24 cellular contexts compared by ENCODE assay signal in the genomic region with DNA sequence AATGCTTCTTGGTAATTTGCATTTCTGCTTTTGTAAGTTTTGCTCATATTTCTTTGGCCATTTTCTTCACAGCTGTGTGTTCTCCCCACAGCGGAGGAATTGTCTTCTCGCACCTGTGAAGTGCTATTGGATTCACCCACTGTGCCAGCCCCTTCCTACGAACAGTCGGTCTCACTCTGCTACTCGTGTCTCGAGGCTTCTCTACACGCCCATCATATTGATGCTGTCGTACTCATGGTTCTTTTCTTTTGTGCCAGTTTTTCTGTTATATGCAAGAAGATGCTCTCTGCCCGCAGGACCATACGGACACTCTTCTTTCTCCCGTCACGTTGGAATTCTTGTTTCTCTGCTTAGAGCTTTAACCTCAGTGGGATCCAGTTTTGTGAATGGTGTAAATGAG.
DNase-seq lines count a peak whose midpoint lies in the region; ATAC-seq and TF ChIP-seq lines count a peak whose summit lies in the region.
"Had no signal": no experiment of that assay in that cellular context is flagged by ENCODE, and none has a peak within 500 bp of the region (broad histone marks: within the 10 kb centered on the region; RNA-seq: fewer than 3 reads in every experiment).

No MANE protein-coding gene starts in this region.

- no peaks in the 10 kb centered on the region for H3K36me3 Mint-ChIP-seq in CD4-positive, CD25-positive, alpha-beta regulatory T cell
- peaks cover 8% of the 10 kb centered on the region for H3K36me3 Mint-ChIP-seq in activated naive CD8-positive, alpha-beta T cell treated with anti-CD3 and anti-CD28 coated beads, Interleukin-2, amount 10 ng/mL, durations not matched to agents 7 days and 5 days
- H3K36me3 Mint-ChIP-seq in activated T-helper 1 cell treated with anti-CD3 and anti-CD28 coated beads, Interleukin-12 subunit alpha, Interleukin-12 subunit beta, Interleukin-2, Interleukin-4 antibody, amounts not matched to agents 30 ng/mL and 10 ng/mL and 1 ng/mL, durations not matched to agents 14 hours and 24 hours and 36 hours (ENCODE audit: low read depth) = no peaks in the 10 kb centered on the region
- H3K36me3 Mint-ChIP-seq: CD8-positive, alpha-beta T cell had no signal

- peak; percentile 18 for DNase-seq in activated CD4-positive, CD25-positive, alpha-beta regulatory T cell treated with anti-CD3 and anti-CD28 coated beads, Interleukin-2, amount 50 U/mL, for 72 hours
- DNase-seq in CD4-positive, CD25-positive, alpha-beta regulatory T cell = no peak
- DNase-seq in activated naive CD8-positive, alpha-beta T cell treated with anti-CD3 and anti-CD28 coated beads, Interleukin-2, amount 10 ng/mL, durations not matched to agents 7 days and 5 days = no peak
- DNase-seq in osteoblast (ENCODE audit: insufficient read length, low spot score, missing footprints) (peak; percentile 64), RWPE1 (ENCODE audit: low spot score) (no peak)
- no peak for DNase-seq in activated T-helper 1 cell treated with anti-CD3 and anti-CD28 coated beads, Interleukin-12 subunit alpha, Interleukin-12 subunit beta, Interleukin-2, Interleukin-4 antibody, amounts not matched to agents 30 ng/mL and 10 ng/mL and 1 ng/mL, durations not matched to agents 14 hours and 24 hours and 36 hours (ENCODE audit: low spot score)
- DNase-seq: activated CD4-positive, alpha-beta T cell treated with anti-CD3 and anti-CD28 coated beads for 4 hours; activated gamma-delta T cell; cortex of kidney; GM23248; NCI-H2029 treated with DMSO at 0.1 percent for 48 hours; NCI-H524 treated with DMSO at 0.1 percent for 48 hours; SHP77; T-helper 9 cell had no signal

- H3K27ac Mint-ChIP-seq in CD4-positive, CD25-positive, alpha-beta regulatory T cell = peak overlapping the region; percentile 25 to 99 (median 68)
- H3K27ac Mint-ChIP-seq in activated naive CD8-positive, alpha-beta T cell treated with anti-CD3 and anti-CD28 coated beads, Interleukin-2, amount 10 ng/mL, durations not matched to agents 7 days and 5 days = peak overlapping the region; percentile 98
- no peak overlapping the region for H3K27ac Mint-ChIP-seq in activated T-helper 1 cell treated with anti-CD3 and anti-CD28 coated beads, Interleukin-12 subunit alpha, Interleukin-12 subunit beta, Interleukin-2, Interleukin-4 antibody, amounts not matched to agents 30 ng/mL and 10 ng/mL and 1 ng/mL, durations not matched to agents 14 hours and 24 hours and 36 hours

- no peaks in the 10 kb centered on the region for H3K9me3 ChIP-seq in CD4-positive, CD25-positive, alpha-beta regulatory T cell (ENCODE audit: control insufficient read depth in 2 of 2, low read length in 2 of 2)
- H3K9me3 ChIP-seq in osteoblast (ENCODE audit: low read depth, low read length) = no peaks in the 10 kb centered on the region
- H3K9me3 ChIP-seq: gastrocnemius medialis, mucosa of descending colon, upper lobe of left lung had no signal

- H3K4me1 Mint-ChIP-seq in CD4-positive, CD25-positive, alpha-beta regulatory T cell = peaks cover 8 to 32% (median 16%) of the 10 kb centered on the region in 4 donors
- H3K4me1 Mint-ChIP-seq in activated naive CD8-positive, alpha-beta T cell treated with anti-CD3 and anti-CD28 coated beads, Interleukin-2, amount 10 ng/mL, durations not matched to agents 7 days and 5 days = peaks cover 30% of the 10 kb centered on the region
- H3K4me1 Mint-ChIP-seq in activated T-helper 1 cell treated with anti-CD3 and anti-CD28 coated beads, Interleukin-12 subunit alpha, Interleukin-12 subunit beta, Interleukin-2, Interleukin-4 antibody, amounts not matched to agents 30 ng/mL and 10 ng/mL and 1 ng/mL, durations not matched to agents 14 hours and 24 hours and 36 hours (ENCODE audit: low read depth) = peaks cover 38% of the 10 kb centered on the region

- peak overlapping the region in 3 of 4 donors; percentile 63 to 81 (median 70) for H3K4me3 Mint-ChIP-seq in CD4-positive, CD25-positive, alpha-beta regulatory T cell
- peak overlapping the region; percentile 94 for H3K4me3 Mint-ChIP-seq in activated naive CD8-positive, alpha-beta T cell treated with anti-CD3 and anti-CD28 coated beads, Interleukin-2, amount 10 ng/mL, durations not matched to agents 7 days and 5 days
- H3K4me3 Mint-ChIP-seq in activated T-helper 1 cell treated with anti-CD3 and anti-CD28 coated beads, Interleukin-12 subunit alpha, Interleukin-12 subunit beta, Interleukin-2, Interleukin-4 antibody, amounts not matched to agents 30 ng/mL and 10 ng/mL and 1 ng/mL, durations not matched to agents 14 hours and 24 hours and 36 hours = no peak overlapping the region

- H3K27ac ChIP-seq in CD4-positive, CD25-positive, alpha-beta regulatory T cell (ENCODE audit: insufficient read depth, low read length, poor library complexity, severe bottlenecking) = no peak overlapping the region
- no peak overlapping the region for H3K27ac ChIP-seq in osteoblast (ENCODE audit: low read depth, low read length)
- no peak overlapping the region for H3K27ac ChIP-seq in RWPE1
- H3K27ac ChIP-seq: gastrocnemius medialis, GM23248, HL-60, parathyroid adenoma, upper lobe of left lung had no signal

- H3K4me2 ChIP-seq in osteoblast (ENCODE audit: insufficient read depth, low read length) = no peak overlapping the region

- no peaks in the 10 kb centered on the region for H3K79me2 ChIP-seq in osteoblast (ENCODE audit: insufficient read depth, low read length)
- H3K79me2 ChIP-seq: parathyroid adenoma had no signal

- peaks cover 0 to 1% (median 0%) of the 10 kb centered on the region in 7 donors for H3K9me3 Mint-ChIP-seq in CD4-positive, CD25-positive, alpha-beta regulatory T cell
- no peaks in the 10 kb centered on the region for H3K9me3 Mint-ChIP-seq in activated naive CD8-positive, alpha-beta T cell treated with anti-CD3 and anti-CD28 coated beads, Interleukin-2, amount 10 ng/mL, durations not matched to agents 7 days and 5 days
- no peaks in the 10 kb centered on the region for H3K9me3 Mint-ChIP-seq in activated T-helper 1 cell treated with anti-CD3 and anti-CD28 coated beads, Interleukin-12 subunit alpha, Interleukin-12 subunit beta, Interleukin-2, Interleukin-4 antibody, amounts not matched to agents 30 ng/mL and 10 ng/mL and 1 ng/mL, durations not matched to agents 14 hours and 24 hours and 36 hours
- H3K9me3 Mint-ChIP-seq: CD8-positive, alpha-beta T cell had no signal

- H4K20me1 ChIP-seq in osteoblast (ENCODE audit: insufficient read depth, low read length) = no peaks in the 10 kb centered on the region

- TF ChIP-seq CTCF in osteoblast (IDR thresholded peaks at IDR 0.05; ENCODE audit: extremely low read depth, low read depth, low read length) (no peak), RWPE1 (conservative IDR thresholded peaks at IDR 0.05; ENCODE audit: low read depth) (no peak)

- no peak overlapping the region for H3K4me3 ChIP-seq in CD4-positive, CD25-positive, alpha-beta regulatory T cell (ENCODE audit: low read depth, low read length)
- H3K4me3 ChIP-seq in osteoblast (ENCODE audit: insufficient read depth, low read length) = no peak overlapping the region
- H3K4me3 ChIP-seq: gastrocnemius medialis, GM23248, K562, mucosa of descending colon, skin epidermis, upper lobe of left lung had no signal

- intact Hi-C loops in activated T-helper 1 cell treated with anti-CD3 and anti-CD28 coated beads, Interleukin-12 subunit alpha, Interleukin-12 subunit beta, Interleukin-2, Interleukin-4 antibody, amounts not matched to agents 30 ng/mL and 10 ng/mL and 1 ng/mL, durations not matched to agents 14 hours and 24 hours and 36 hours (cut with micrococcal nuclease) = no loop called here

- H3K36me3 ChIP-seq in CD4-positive, CD25-positive, alpha-beta regulatory T cell (ENCODE audit: control insufficient read depth, insufficient read depth, low read length) = no peaks in the 10 kb centered on the region
- no peaks in the 10 kb centered on the region for H3K36me3 ChIP-seq in osteoblast (ENCODE audit: insufficient read depth, low read length)
- H3K36me3 ChIP-seq: gastrocnemius medialis, upper lobe of left lung had no signal

- H2AFZ ChIP-seq in osteoblast (ENCODE audit: low read length) = no peak overlapping the region
- H2AFZ ChIP-seq: GM23248, parathyroid adenoma had no signal

- H3K4me1 ChIP-seq in CD4-positive, CD25-positive, alpha-beta regulatory T cell (ENCODE audit: control insufficient read depth, insufficient read depth, low read length, poor library complexity, severe bottlenecking) = peaks cover 25% of the 10 kb centered on the region
- peaks cover 7% of the 10 kb centered on the region for H3K4me1 ChIP-seq in osteoblast (ENCODE audit: insufficient read depth, low read length)
- H3K4me1 ChIP-seq: gastrocnemius medialis, parathyroid adenoma had no signal

- POLR2A ChIA-PET in activated naive CD8-positive, alpha-beta T cell treated with anti-CD3 and anti-CD28 coated beads, Interleukin-2, amount 10 ng/mL, durations not matched to agents 7 days and 5 days (lab: Charles Lee) = interaction anchor here (3.1 to 3.5 kb wide), 2 partner anchors 57 to 182 kb away, joined by 24 to 103 read pairs; no protein-coding TSS in a partner anchor
- POLR2A ChIA-PET in RWPE1 (lab: Yijun Ruan, JAX; ENCODE audit: low non-redundant PET) = no interaction called here

- H3K27me3 Mint-ChIP-seq in CD4-positive, CD25-positive, alpha-beta regulatory T cell = peaks cover 5% of the 10 kb centered on the region
- H3K27me3 Mint-ChIP-seq in activated naive CD8-positive, alpha-beta T cell treated with anti-CD3 and anti-CD28 coated beads, Interleukin-2, amount 10 ng/mL, durations not matched to agents 7 days and 5 days = peaks cover 2% of the 10 kb centered on the region
- H3K27me3 Mint-ChIP-seq in activated T-helper 1 cell treated with anti-CD3 and anti-CD28 coated beads, Interleukin-12 subunit alpha, Interleukin-12 subunit beta, Interleukin-2, Interleukin-4 antibody, amounts not matched to agents 30 ng/mL and 10 ng/mL and 1 ng/mL, durations not matched to agents 14 hours and 24 hours and 36 hours (ENCODE audit: insufficient read depth) = peaks cover 2% of the 10 kb centered on the region

- CTCF ChIA-PET in RWPE1 (lab: Yijun Ruan, JAX) = no interaction called here

- no peak for ATAC-seq in activated CD4-positive, CD25-positive, alpha-beta regulatory T cell treated with anti-CD3 and anti-CD28 coated beads, Interleukin-2, amount 50 U/mL, for 24 hours
- no peak for ATAC-seq in CD4-positive, CD25-positive, alpha-beta regulatory T cell (ENCODE audit: low read depth in 2 of 2)
- no peak for ATAC-seq in activated naive CD8-positive, alpha-beta T cell treated with anti-CD3 and anti-CD28 coated beads, Interleukin-2, amount 10 ng/mL, durations not matched to agents 7 days and 5 days (ENCODE audit: low read depth)
- no peak for ATAC-seq in HG03159 (IDR thresholded peaks at IDR 0.05; ENCODE audit: unreplicated experiment)
- ATAC-seq: CD8-positive, alpha-beta T cell; gastrocnemius medialis; mucosa of descending colon had no signal

- no peaks in the 10 kb centered on the region for H3K27me3 ChIP-seq in CD4-positive, CD25-positive, alpha-beta regulatory T cell (ENCODE audit: control insufficient read depth, insufficient read depth, low read length)
- no peaks in the 10 kb centered on the region for H3K27me3 ChIP-seq in osteoblast (ENCODE audit: insufficient read depth, low read length)
- H3K27me3 ChIP-seq: gastrocnemius medialis, upper lobe of left lung had no signal

Comparison
In these comparisons a context has a peak if more than half of its experiments do, and no peak if none do; other contexts are left out.
1. DNase-seq: peak in activated CD4-positive, CD25-positive, alpha-beta regulatory T cell treated with anti-CD3 and anti-CD28 coated beads, Interleukin-2, amount 50 U/mL, for 72 hours (single experiment) and osteoblast (single experiment); none in CD4-positive, CD25-positive, alpha-beta regulatory T cell (0 of 3), activated naive CD8-positive, alpha-beta T cell treated with anti-CD3 and anti-CD28 coated beads, Interleukin-2, amount 10 ng/mL, durations not matched to agents 7 days and 5 days (single experiment), activated T-helper 1 cell treated with anti-CD3 and anti-CD28 coated beads, Interleukin-12 subunit alpha, Interleukin-12 subunit beta, Interleukin-2, Interleukin-4 antibody, amounts not matched to agents 30 ng/mL and 10 ng/mL and 1 ng/mL, durations not matched to agents 14 hours and 24 hours and 36 hours (single experiment) and RWPE1 (single experiment).